Comparison of ENCODE assay signal across 13 cellular contexts in the genomic region with DNA sequence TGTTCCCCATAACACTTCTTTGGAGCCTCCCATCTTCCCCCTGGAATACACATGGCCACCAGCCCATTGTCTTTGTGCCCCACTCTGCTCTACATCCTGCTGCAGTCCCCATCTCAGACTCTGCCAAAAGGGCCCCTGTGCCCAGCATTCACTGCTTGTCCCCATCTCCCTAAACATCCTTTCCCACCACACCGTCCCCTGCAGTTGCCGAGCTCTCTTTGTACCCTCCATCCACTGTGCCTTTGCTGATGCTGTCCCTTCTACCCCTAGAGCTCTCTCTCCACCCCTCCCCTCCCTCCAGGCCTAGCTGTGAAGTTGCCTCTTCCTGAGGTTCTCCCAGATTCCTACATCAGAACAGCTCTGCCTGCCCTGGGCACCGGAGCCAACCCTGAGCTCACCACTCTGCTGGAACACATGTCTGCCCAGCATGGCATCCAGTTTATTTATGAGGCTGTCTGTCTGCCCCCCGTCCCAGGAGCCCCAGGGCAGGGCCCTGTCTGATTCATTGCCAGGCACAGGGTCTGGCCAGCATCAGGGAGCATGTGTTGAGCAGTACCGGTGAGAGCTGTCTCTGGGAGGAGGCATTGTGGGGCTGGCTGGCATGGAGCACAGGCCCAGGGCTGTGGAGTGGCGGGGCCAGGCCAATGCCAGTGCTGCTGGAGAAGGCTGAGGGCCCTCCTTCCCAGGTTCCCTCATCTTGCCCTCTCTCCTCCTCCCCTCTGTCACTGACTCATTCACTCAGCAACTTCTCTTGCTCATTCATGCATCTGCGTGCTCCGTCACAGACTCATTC. TPM values are rescaled to one million over a fixed set of nuclear protein-coding genes. Genes with fewer than 3 reads are reported as not detected.
A peak's percentile ranks its signal among the peaks of the same experiment; 100 is the strongest.
DNase-seq lines count a peak whose midpoint lies in the region; ATAC-seq and TF ChIP-seq lines count a peak whose summit lies in the region.
"Had no signal": no experiment of that assay in that cellular context is flagged by ENCODE, and none has a peak within 500 bp of the region (broad histone marks: within the 10 kb centered on the region; RNA-seq: fewer than 3 reads in every experiment).

No MANE protein-coding gene starts in this region.

- ATAC-seq in left cardiac atrium (peak; percentile 90 to 92), GM18511 (IDR thresholded peaks at IDR 0.05; ENCODE audit: unreplicated experiment) (no peak), HG02798 (IDR thresholded peaks at IDR 0.05; ENCODE audit: poor library complexity, unreplicated experiment) (no peak)
- ATAC-seq: T-helper 17 cell had no signal

- DNase-seq in GOT3 (lab: John Stamatoyannopoulos, UW) (peak; percentile 18), astrocyte of the spinal cord (ENCODE audit: low read depth, low spot score) (peak; percentile 63), left cardiac atrium (peak; percentile 50), renal cortical epithelial cell (ENCODE audit: low read depth) (peak; percentile 88), NCI-H2196 (lab: John Stamatoyannopoulos, UW; ENCODE audit: unreplicated experiment) (no peak), NCI-H128 (lab: John Stamatoyannopoulos, UW; ENCODE audit: unreplicated experiment) (no peak)
- DNase-seq: activated T-cell treated with anti-CD3 and anti-CD28 coated beads, Interleukin-2, amount 50 U/mL, for 24 hours; effector CD4-positive, alpha-beta T cell; spleen; T-helper 17 cell had no signal

- TF ChIP-seq CTCF in astrocyte of the spinal cord (IDR thresholded peaks at IDR 0.05; ENCODE audit: low read depth, low read length), result no peak

- no peak overlapping the region for H3K4me3 ChIP-seq in astrocyte of the spinal cord (ENCODE audit: low read depth, low read length)
- H3K4me3 ChIP-seq: spleen had no signal

- in situ Hi-C loops in astrocyte of the spinal cord (cut with HindIII; ENCODE audit: low sequenced_read_pairs), result no loop called here

- intact Hi-C loops in left cardiac atrium (cut with DNase I), result no loop called here

RNA-seq across cellular contexts. Expression of gene EDN2, which starts 28.8 kb away (rescaled TPM):
- total RNA-seq in left cardiac atrium (1 to 10 TPM in 1 of 2 donors, under 1 TPM in 1; 0.18 to 1.2 TPM), renal cortical epithelial cell (19.4 and 39.9 TPM in 2 replicates)
- total RNA-seq: NCI-H460, spleen had no signal

Comparison
In these comparisons a context has a peak if more than half of its experiments do, and no peak if none do; other contexts are left out.
1. DNase-seq: peak in GOT3 (single experiment), astrocyte of the spinal cord (single experiment), left cardiac atrium (single experiment) and renal cortical epithelial cell (single experiment); none in NCI-H2196 (single experiment) and NCI-H128 (single experiment).
2. ATAC-seq: peak in left cardiac atrium (2 of 2); none in GM18511 (single experiment) and HG02798 (single experiment).